ENCODE assay signal across 2 cellular contexts in genomic region chr20:13158339-13158738, GRCh38.
A peak's percentile ranks its signal among the peaks of the same experiment; 100 is the strongest.
TF ChIP-seq lines count a peak whose summit lies in the region.

No MANE protein-coding gene starts in this region.

TF ChIP-seq in HepG2, 621 proteins besides CTCF, POLR2A, EP300 and RAD21:
- TF ChIP-seq SP1 (IDR thresholded peaks at IDR 0.05), result no peak
- TF ChIP-seq SP1 (CRISPR knock-in tag; IDR thresholded peaks at IDR 0.05), result no peak
- TF ChIP-seq ZNF841 (CRISPR knock-in tag; IDR thresholded peaks at IDR 0.05; ENCODE audit: borderline replicate concordance), result 0 out of 2 replicates have a peak, but pooled peaks have one; percentile 10

TF ChIP-seq in H1, 55 proteins besides CTCF, POLR2A, EP300 and RAD21:
- TF ChIP-seq USF2 (IDR thresholded peaks at IDR 0.05; ENCODE audit: low read length) (no peak), FOSL1 (IDR thresholded peaks at IDR 0.05; ENCODE audit: insufficient read depth, low read depth, low read length) (no peak), CHD1 (IDR thresholded peaks at IDR 0.05; ENCODE audit: low read depth, low read length) (no peak), NRF1 (IDR thresholded peaks at IDR 0.05; ENCODE audit: low read depth, low read length) (no peak), POLR2AphosphoS5 (IDR thresholded peaks at IDR 0.05; ENCODE audit: low read depth, low read length) (no peak), MAX (IDR thresholded peaks at IDR 0.05) (no peak), SUZ12 (IDR thresholded peaks at IDR 0.05; ENCODE audit: low read length) (no peak), PHF8 (conservative IDR thresholded peaks at IDR 0.05; ENCODE audit: low read depth, low read length) (no peak), CEBPB (IDR thresholded peaks at IDR 0.05; ENCODE audit: low read depth, low read length) (no peak), CBX8 (IDR thresholded peaks at IDR 0.05; ENCODE audit: borderline replicate concordance, low read depth, low read length) (no peak), HDAC6 (IDR thresholded peaks at IDR 0.05; ENCODE audit: low read depth, low read length) (no peak), SIN3A (conservative IDR thresholded peaks at IDR 0.05 in 1 of 2, IDR thresholded peaks at IDR 0.05 in 1 of 2; ENCODE audit: low read depth in 1 of 2, low read length in 2 of 2) (no peak), ASH2L (IDR thresholded peaks at IDR 0.05; ENCODE audit: low read length) (no peak), E2F6 (IDR thresholded peaks at IDR 0.05) (no peak), KDM1A (IDR thresholded peaks at IDR 0.05; ENCODE audit: borderline replicate concordance, low read length) (no peak), TBP (IDR thresholded peaks at IDR 0.05; ENCODE audit: low read depth, low read length) (no peak), RNF2 (IDR thresholded peaks at IDR 0.05; ENCODE audit: borderline replicate concordance, low read depth, low read length, missing control alignments, poor library complexity, severe bottlenecking) (no peak), SP1 (IDR thresholded peaks at IDR 0.05; ENCODE audit: low read depth, low read length) (no peak), POU5F1 (IDR thresholded peaks at IDR 0.05; ENCODE audit: low read depth, low read length) (no peak)
TF ChIP-seq in H1: peak in this region for 0.
